15 cellular contexts compared by ENCODE assay signal in genomic region chr11:130782361-130783221, GRCh38.
DNase-seq lines count a peak whose midpoint lies in the region; ATAC-seq and TF ChIP-seq lines count a peak whose summit lies in the region.
"Had no signal": no experiment of that assay in that cellular context is flagged by ENCODE, and none has a peak within 500 bp of the region (broad histone marks: within the 10 kb centered on the region; RNA-seq: fewer than 3 reads in every experiment).

No MANE protein-coding gene starts in this region.

- ATAC-seq in gastrocnemius medialis (peak; percentile 33 to 39), HG03565 (IDR thresholded peaks at IDR 0.05; ENCODE audit: unreplicated experiment) (no peak)
- ATAC-seq: HCT116 had no signal

- no peaks in the 10 kb centered on the region for H3K27me3 Mint-ChIP-seq in brain

- no peaks in the 10 kb centered on the region for H3K9me3 ChIP-seq in gastrocnemius medialis

- no peaks in the 10 kb centered on the region for H3K36me3 Mint-ChIP-seq in brain
- H3K36me3 Mint-ChIP-seq: memory B cell had no signal

- TF ChIP-seq POLR2A in gastrocnemius medialis (IDR thresholded peaks at IDR 0.05) = no peak

- peak overlapping the region in 4 of 5 experiments; percentile 2 to 57 (median 20) for H3K4me3 Mint-ChIP-seq in brain
- H3K4me3 Mint-ChIP-seq: activated T-cell treated with anti-CD3 and anti-CD28 coated beads, Interleukin-2, amount 50 U/mL, for 24 hours; memory B cell had no signal

- TF ChIP-seq CTCF in brain (conservative IDR thresholded peaks at IDR 0.05) (no peak), gastrocnemius medialis (IDR thresholded peaks at IDR 0.05 in 4 of 5, conservative IDR thresholded peaks at IDR 0.05 in 1 of 5) (no peak)

- no peaks in the 10 kb centered on the region for H3K27me3 ChIP-seq in H7 (ENCODE audit: control insufficient read depth, insufficient read depth, low read length)
- H3K27me3 ChIP-seq in gastrocnemius medialis = no peaks in the 10 kb centered on the region

- peaks cover 0 to 7% (median 5%) of the 10 kb centered on the region in 5 experiments for H3K9me3 Mint-ChIP-seq in brain
- H3K9me3 Mint-ChIP-seq: activated T-cell treated with anti-CD3 and anti-CD28 coated beads, Interleukin-2, amount 50 U/mL, for 24 hours; memory B cell had no signal

- peak overlapping the region in 3 of 5 experiments; percentile 62 to 89 (median 78) for H3K27ac Mint-ChIP-seq in brain
- H3K27ac Mint-ChIP-seq: activated T-cell treated with anti-CD3 and anti-CD28 coated beads, Interleukin-2, amount 50 U/mL, for 24 hours; memory B cell had no signal

- H3K4me1 Mint-ChIP-seq in brain = peaks cover 34% of the 10 kb centered on the region
- H3K4me1 Mint-ChIP-seq: memory B cell had no signal

- peaks cover 9% of the 10 kb centered on the region in 2 donors for H3K4me1 ChIP-seq in gastrocnemius medialis

- H3K27ac ChIP-seq in gastrocnemius medialis = peak overlapping the region in 3 of 4 donors; percentile 10 to 27 (median 14)

- no peak overlapping the region for H3K4me3 ChIP-seq in H7 (ENCODE audit: insufficient read depth, low read depth, low read length)
- H3K4me3 ChIP-seq in gastrocnemius medialis = no peak overlapping the region

- DNase-seq in H7 = peak; percentile 30
- peak; percentile 31 for DNase-seq in iPS-NIHi7 (ENCODE audit: extremely low spot score)
- DNase-seq in gastrocnemius medialis = no peak
- no peak for DNase-seq in NCI-H2196 treated with DMSO at 0.1 percent for 48 hours (lab: John Stamatoyannopoulos, UW; ENCODE audit: unreplicated experiment)
- no peak for DNase-seq in hepatic stellate cell (ENCODE audit: low spot score)
- no peak for DNase-seq in NOMO-1 treated with DMSO at 0.1 percent for 48 hours (lab: John Stamatoyannopoulos, UW; ENCODE audit: unreplicated experiment)
- DNase-seq: activated T-cell treated with anti-CD3 and anti-CD28 coated beads, Interleukin-2, amount 50 U/mL, for 24 hours; COR-L47; effector memory CD4-positive, alpha-beta T cell; NCI-H446; stimulated activated CD4-positive, alpha-beta T cell treated with anti-CD3 and anti-CD28 coated beads, Interleukin-2, amount 100 ng/mL, for 24 hours had no signal

- H3K36me3 ChIP-seq in H7 (replicated peaks; ENCODE audit: control insufficient read depth, insufficient read depth, low read length) (no peaks in the 10 kb centered on the region), gastrocnemius medialis (no peaks in the 10 kb centered on the region)

- in situ Hi-C loops in gastrocnemius medialis (cut with MboI; ENCODE audit: low sequenced_read_pairs in 4 of 4) = no loop called here

- intact Hi-C loops in gastrocnemius medialis (cut with DNase I; ENCODE audit: low total_unique reads) = loop anchor here (5.0 kb wide), 1 partner anchor 35 kb away; no protein-coding TSS in a partner anchor

Comparison
In these comparisons a context has a peak if more than half of its experiments do, and no peak if none do; other contexts are left out.
1. DNase-seq: peak in H7 (single experiment) and iPS-NIHi7 (single experiment); none in gastrocnemius medialis (0 of 2), NCI-H2196 treated with DMSO at 0.1 percent for 48 hours (single experiment), hepatic stellate cell (single experiment) and NOMO-1 treated with DMSO at 0.1 percent for 48 hours (single experiment).